Comparison of ENCODE assay signal across 8 cellular contexts in the genomic region with DNA sequence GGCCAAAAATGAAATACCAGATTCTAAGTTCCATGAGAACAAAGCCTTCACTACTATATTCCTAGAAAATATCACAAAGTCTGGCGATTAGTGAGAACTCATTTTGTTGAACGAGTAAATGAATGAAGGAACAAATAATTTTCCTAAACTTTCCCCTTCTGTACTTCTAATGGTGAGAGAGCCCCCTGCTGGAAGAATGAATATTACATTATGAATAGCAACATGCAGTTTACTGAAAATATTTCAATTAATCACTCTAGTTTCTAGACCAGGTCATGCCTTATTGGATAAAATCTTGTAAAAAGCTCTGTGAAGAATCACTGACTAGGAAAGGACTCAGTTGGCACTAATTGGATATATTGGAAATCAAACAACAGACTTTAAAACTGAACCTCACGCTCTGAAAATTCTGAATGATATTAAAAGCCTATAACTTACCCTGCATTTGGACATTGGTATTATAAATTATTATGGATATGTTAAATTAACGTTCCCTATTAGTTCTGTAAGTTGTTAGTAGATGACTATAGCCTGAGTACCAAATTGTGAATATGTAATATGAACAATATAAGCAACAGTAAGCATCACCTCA. TPM values are rescaled to one million over a fixed set of nuclear protein-coding genes. Genes with fewer than 3 reads are reported as not detected.
DNase-seq lines count a peak whose midpoint lies in the region; ATAC-seq, FAIRE-seq and TF ChIP-seq lines count a peak whose summit lies in the region.

No MANE protein-coding gene starts in this region.

- H3K9ac ChIP-seq in K562 (ENCODE audit: insufficient read depth in 1 of 2, low read depth in 2 of 2, low read length in 2 of 2), result no peak overlapping the region

- BruUV-seq in K562 (replicated peaks; lab: Mats Ljungman, UMichigan), result no TSS peak

- H3K27me3 ChIP-seq in K562 (ENCODE audit: control insufficient read depth in 2 of 2, insufficient read depth in 2 of 2, low read length in 2 of 2), result no peaks in the 10 kb centered on the region
- no peaks in the 10 kb centered on the region for H3K27me3 ChIP-seq in effector memory CD4-positive, alpha-beta T cell (replicated peaks; ENCODE audit: control insufficient read depth, insufficient read depth, low read length, poor library complexity, severe bottlenecking)

- no peak overlapping the region for H3K27ac ChIP-seq in K562 (ENCODE audit: extremely low read depth, low read depth, low read length)
- no peak overlapping the region for H3K27ac ChIP-seq in effector memory CD4-positive, alpha-beta T cell (ENCODE audit: insufficient read depth, low read length, poor library complexity, severe bottlenecking)

- H3K9me1 ChIP-seq in K562 (ENCODE audit: control insufficient read depth, insufficient read depth, low read length), result no peaks in the 10 kb centered on the region

- ATAC-seq in K562, result peak; percentile 81

- FAIRE-seq in K562 (lab: Jason Lieb, UNC) (peak; percentile 80), urothelium cell line (lab: Jason Lieb, UNC) (no peak)

- no peaks in the 10 kb centered on the region for H4K20me1 ChIP-seq in K562 (replicated peaks; ENCODE audit: control insufficient read depth, insufficient read depth, low read length)

- no peaks in the 10 kb centered on the region for H3K9me3 ChIP-seq in K562 (replicated peaks; ENCODE audit: control insufficient read depth, insufficient read depth, low read depth, low read length)
- H3K9me3 ChIP-seq in effector memory CD4-positive, alpha-beta T cell (ENCODE audit: control insufficient read depth, low read length), result no peaks in the 10 kb centered on the region

- WGBS in K562 (ENCODE audit: insufficient coverage, low coverage, missing lambda C conversion rate), result 26% methylated on average over 4 of the region's 4 CpGs
- WGBS in lower leg skin, 2 donors, result 25% methylated on average over 4 of the region's 4 CpGs

- peak overlapping the region; percentile 48 for H2AFZ ChIP-seq in K562 (ENCODE audit: low read depth, low read length)

- TF ChIP-seq CTCF in K562 (IDR thresholded peaks at IDR 0.05 in 2 of 3, conservative IDR thresholded peaks at IDR 0.05 in 1 of 3; ENCODE audit: insufficient read depth in 2 of 3, low read depth in 1 of 3, low read length in 3 of 3) (peak; percentile 54 to 95 (median 71); a peak in 4 of 6 replicates), lower leg skin (IDR thresholded peaks at IDR 0.05) (peak in 1 of 3 donors; percentile 50)

- H3K4me2 ChIP-seq in K562 (ENCODE audit: insufficient read depth, low read length), result no peak overlapping the region

- no peak overlapping the region for H3K4me3 ChIP-seq in K562
- H3K4me3 ChIP-seq in effector memory CD4-positive, alpha-beta T cell (ENCODE audit: insufficient read depth, low read depth, low read length, poor library complexity, severe bottlenecking), result no peak overlapping the region
- no peak overlapping the region for H3K4me3 ChIP-seq in lower leg skin (ENCODE audit: low read depth, poor library complexity, severe bottlenecking)

- intact Hi-C loops in K562 (cut with micrococcal nuclease) (loop anchor here (1.0 to 10.0 kb wide), 9 partner anchors 67 to 1585 kb away; no protein-coding TSS in a partner anchor), lower leg skin (cut with DNase I; ENCODE audit: low total_unique reads) (loop anchor here (2.0 kb wide), 1 partner anchor 209 kb away; no protein-coding TSS in a partner anchor)

- POLR2A ChIA-PET in K562 (lab: Yijun Ruan, JAX), result interaction anchor here (1.0 to 1.6 kb wide), 2 partner anchors 28 to 86 kb away, joined by 3 read pairs; no protein-coding TSS in a partner anchor

- H3K79me2 ChIP-seq in K562 (ENCODE audit: control insufficient read depth, insufficient read depth, low read length), result no peaks in the 10 kb centered on the region

- H3K4me1 ChIP-seq in K562 (replicated peaks in 1 of 2; ENCODE audit: control insufficient read depth in 2 of 2, insufficient read depth in 2 of 2, low read length in 2 of 2), result no peaks in the 10 kb centered on the region
- H3K4me1 ChIP-seq in effector memory CD4-positive, alpha-beta T cell (ENCODE audit: control insufficient read depth, insufficient read depth, low read length, poor library complexity, severe bottlenecking), result no peaks in the 10 kb centered on the region

- in situ Hi-C loops in K562 (cut with MboI), result loop anchor here (5.0 to 10.0 kb wide), 2 partner anchors 207 to 735 kb away; no protein-coding TSS in a partner anchor

- peak; percentile 33 for DNase-seq in AG20443 (ENCODE audit: low spot score)
- peak; percentile 32 for DNase-seq in H4 (ENCODE audit: low spot score)
- peak; percentile 44 for DNase-seq in NCI-H2227 treated with DMSO at 0.1 percent for 48 hours (lab: John Stamatoyannopoulos, UW)
- DNase-seq in K562 (ENCODE audit: extremely low read depth in 1 of 4, low spot score in 3 of 4), result peak; percentile 52 to 79 (median 57)
- DNase-seq in kidney glomerular epithelial cell (lab: John Stamatoyannopoulos, UW), result peak; percentile 23
- DNase-seq in urothelium cell line (ENCODE audit: low spot score), result peak; percentile 5
- DNase-seq in effector memory CD4-positive, alpha-beta T cell, result no peak
- no peak for DNase-seq in lower leg skin (ENCODE audit: low spot score in 2 of 2)

- CTCF ChIA-PET in K562 (lab: Yijun Ruan, JAX; ENCODE audit: low intra/inter-chr PET ratio), result interaction anchor here (1.5 to 4.0 kb wide), 5 partner anchors 185 to 728 kb away, joined by 4 to 68 read pairs (median 8); no protein-coding TSS in a partner anchor

- peak; percentile 44; the same call in 1 of the 2 replicates for TF ChIP-seq EP300 in K562 (IDR thresholded peaks at IDR 0.05; ENCODE audit: low read length)

- H3K36me3 ChIP-seq in K562 (ENCODE audit: control insufficient read depth, insufficient read depth, low read length), result no peaks in the 10 kb centered on the region
- H3K36me3 ChIP-seq in effector memory CD4-positive, alpha-beta T cell (ENCODE audit: control insufficient read depth, insufficient read depth, low read length), result no peaks in the 10 kb centered on the region

- peak; percentile 99 to 100 for TF ChIP-seq RAD21 in K562 (CRISPR knock-in tag; conservative IDR thresholded peaks at IDR 0.05 in 1 of 2, IDR thresholded peaks at IDR 0.05 in 1 of 2)

- TF ChIP-seq POLR2A in K562 (conservative IDR thresholded peaks at IDR 0.05) (no peak), lower leg skin (IDR thresholded peaks at IDR 0.05) (no peak)

TF ChIP-seq in K562, 482 proteins besides CTCF, POLR2A, EP300 and RAD21 (continues in another document):
- TF ChIP-seq ZNF583 (CRISPR knock-in tag; IDR thresholded peaks at IDR 0.05), result no peak
- TF ChIP-seq L3MBTL2 (IDR thresholded peaks at IDR 0.05), result peak; percentile 28; the same call in 1 of the 2 replicates
- no peak for TF ChIP-seq MYBL2 (IDR thresholded peaks at IDR 0.05; ENCODE audit: low read depth)
- no peak for TF ChIP-seq MYBL2 (CRISPR knock-in tag; IDR thresholded peaks at IDR 0.05; ENCODE audit: borderline replicate concordance)
- TF ChIP-seq NBN (IDR thresholded peaks at IDR 0.05; ENCODE audit: low read depth), result 0 out of 2 replicates have a peak, but pooled peaks have one; percentile 27
- peak; percentile 99 for TF ChIP-seq DEAF1 (CRISPR knock-in tag; IDR thresholded peaks at IDR 0.05)
- TF ChIP-seq ZNF766 (CRISPR knock-in tag; conservative IDR thresholded peaks at IDR 0.05), result no peak
- TF ChIP-seq EGR1 (conservative IDR thresholded peaks at IDR 0.05), result no peak
- 0 out of 2 replicates have a peak, but pooled peaks have one; percentile 62 for TF ChIP-seq ADNP (tag; IDR thresholded peaks at IDR 0.05)

RNA-seq across cellular contexts. Expression of gene MTPN, which starts 32.4 kb away (rescaled TPM):
- total RNA-seq in H4 (2014; rRNA removed; shearing (Covaris generic)), result 141 and 205 TPM in 2 replicates
- 24.4 and 41.1 TPM in 2 replicates for total RNA-seq in K562 (2011; cell fraction: chromatin; rRNA removed; ENCODE audit: low replicate concordance)
- total RNA-seq in K562 (2011; cell fraction: nucleolus; rRNA removed), result 26.7 and 34.1 TPM in 2 replicates
- 43.8 and 76.6 TPM in 2 replicates for total RNA-seq in K562 (2011; cell fraction: nucleoplasm; rRNA removed)
- total RNA-seq in K562 (2014; rRNA removed) (94.4 and 128 TPM in 2 replicates), K562 (2014; rRNA removed; fragmentation: Illumina TruSeq; extraction: Trizol) (156 and 189 TPM in 2 replicates), K562 (2015; rRNA removed; fragmentation: Illumina TruSeq; extraction: Trizol) (154 and 159 TPM in 2 replicates), K562 (2021) (236 and 261 TPM in 2 replicates), lower leg skin (10 to 100 TPM; 59.6 to 83.3 (median 71.2) TPM)
- polyA plus RNA-seq in K562 (2011; rRNA removed) (189 and 191 TPM in 2 replicates), K562 (2014; fragmentation: Illumina TruSeq; extraction: Trizol) (224 and 243 TPM in 2 replicates), K562 (2014; fragmentation: Nextera tagmentation; extraction: Ambion mirVana) (10 to 100 TPM; 68.5 to 68.6 TPM), K562 (2014; rRNA removed) (133 and 148 TPM in 2 replicates)
- polyA plus RNA-seq in K562 (2011; cell fraction: cytosol; rRNA removed), result 69.3 and 142 TPM in 2 replicates
- 61.0 and 67.9 TPM in 2 replicates for polyA plus RNA-seq in K562 (2011; cell fraction: nucleus; rRNA removed)
- 190 and 199 TPM in 2 replicates for polyA plus RNA-seq in K562 (2012)
- polyA minus RNA-seq in K562 (2011; rRNA and poly(A)+ RNA removed), result 247 and 299 TPM in 2 replicates
- 168 and 172 TPM in 2 replicates for polyA minus RNA-seq in K562 (2011; cell fraction: cytosol; rRNA and poly(A)+ RNA removed)
- polyA minus RNA-seq in K562 (2011; cell fraction: nucleus; rRNA and poly(A)+ RNA removed), result 70.3 and 88.3 TPM in 2 replicates

Comparison
In these comparisons a context has a peak if more than half of its experiments do, and no peak if none do; other contexts are left out.
1. DNase-seq: peak in AG20443 (single experiment), H4 (single experiment), NCI-H2227 treated with DMSO at 0.1 percent for 48 hours (single experiment), K562 (4 of 4), kidney glomerular epithelial cell (single experiment) and urothelium cell line (single experiment); none in effector memory CD4-positive, alpha-beta T cell (0 of 3) and lower leg skin (0 of 2).